ENCODE assay signal across 26 cellular contexts in the genomic region with DNA sequence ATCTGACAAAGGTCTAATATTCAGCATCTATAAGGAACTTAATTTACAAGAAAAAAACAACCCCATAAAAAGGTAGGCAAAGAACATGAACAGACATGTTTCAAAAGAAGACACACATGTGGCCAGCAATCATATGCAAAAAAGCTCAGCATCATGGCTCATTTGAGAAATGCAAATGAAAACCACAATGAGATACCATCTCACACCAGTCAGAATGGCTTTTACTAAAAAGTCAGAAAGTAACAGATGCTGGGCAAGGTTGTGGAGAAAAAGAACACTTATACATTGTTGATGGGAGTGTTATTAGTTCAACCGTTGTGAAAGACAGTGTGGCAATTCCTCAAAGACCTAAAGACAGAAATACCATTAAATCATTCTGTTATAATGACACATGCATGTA.
"Had no signal": no experiment of that assay in that cellular context is flagged by ENCODE, and none has a peak within 500 bp of the region (broad histone marks: within the 10 kb centered on the region; RNA-seq: fewer than 3 reads in every experiment).

No MANE protein-coding gene starts in this region.

- H3K4me1 Mint-ChIP-seq: activated CD4-positive, alpha-beta T cell treated with anti-CD3 and anti-CD28 coated beads for 36 hours; activated CD8-positive, alpha-beta memory T cell treated with anti-CD3 and anti-CD28 coated beads, Interleukin-2, amount 10 ng/mL, durations not matched to agents 7 days and 5 days; nephron had no signal

- H3K27ac ChIP-seq: breast epithelium, epithelial cell of prostate, esophagus squamous epithelium, hepatocyte, left ventricle myocardium inferior, neutrophil, right lobe of liver, thyroid gland, upper lobe of left lung had no signal

- H3K9me3 Mint-ChIP-seq: activated naive CD4-positive, alpha-beta T cell treated with anti-CD3 and anti-CD28 coated beads, Interleukin-2, amount 50 U/mL, for 72 hours; activated T-helper 2 cell treated with anti-CD3 and anti-CD28 coated beads, Interferon-gamma antibody, Interleukin-2, Interleukin-4, amounts not matched to agents 10 μg/mL and 5 μg/mL and 100 μg/mL, durations not matched to agents 14 hours and 24 hours and 36 hours; nephron; stimulated activated naive CD8-positive, alpha-beta T cell treated with anti-CD3 and anti-CD28 coated beads, Interleukin-15, Interleukin-2, amounts not matched to agents 100 ng/mL and 50 ng/mL, for 24 hours; T-helper 2 cell treated with Interferon-gamma antibody and Interleukin-4, amounts not matched to agents 5 μg/mL and 100 μg/mL, for 36 hours had no signal

- DNase-seq: activated CD4-positive, alpha-beta T cell treated with anti-CD3 and anti-CD28 coated beads for 36 hours; activated CD4-positive, CD25-positive, alpha-beta regulatory T cell; activated CD8-positive, alpha-beta memory T cell treated with anti-CD3 and anti-CD28 coated beads, Interleukin-2, amount 10 ng/mL, durations not matched to agents 7 days and 5 days; activated CD8-positive, alpha-beta T cell treated with anti-CD3 and anti-CD28 coated beads, Interleukin-2, amount 10 ng/mL, durations not matched to agents 7 days and 5 days; activated T-cell treated with anti-CD3 and anti-CD28 coated beads, Interleukin-2, amount 50 U/mL, for 48 hours; dermis blood vessel endothelial cell; effector CD4-positive, alpha-beta T cell; esophagus squamous epithelium; glutamatergic neuron; islet precursor cell; left ventricle myocardium inferior; right lobe of liver; stimulated activated CD4-positive, alpha-beta T cell treated with anti-CD3 and anti-CD28 coated beads, Interleukin-12 subunit alpha, Interleukin-12 subunit beta, amount 100 ng/mL, for 4 hours; stimulated activated CD4-positive, alpha-beta T cell treated with anti-CD3 and anti-CD28 coated beads, Interleukin-4, amount 100 ng/mL, for 1 hour; thyroid gland; upper lobe of left lung had no signal

- H3K4me3 Mint-ChIP-seq: activated CD4-positive, alpha-beta T cell treated with anti-CD3 and anti-CD28 coated beads for 36 hours; activated CD8-positive, alpha-beta memory T cell treated with anti-CD3 and anti-CD28 coated beads, Interleukin-2, amount 10 ng/mL, durations not matched to agents 7 days and 5 days; activated CD8-positive, alpha-beta T cell treated with anti-CD3 and anti-CD28 coated beads, Interleukin-2, amount 10 ng/mL, durations not matched to agents 7 days and 5 days; nephron; stimulated activated naive CD8-positive, alpha-beta T cell treated with anti-CD3 and anti-CD28 coated beads, Interleukin-15, Interleukin-2, amounts not matched to agents 100 ng/mL and 50 ng/mL, for 24 hours; T-helper 2 cell treated with Interferon-gamma antibody and Interleukin-4, amounts not matched to agents 5 μg/mL and 100 μg/mL, for 36 hours had no signal

- H3K27ac Mint-ChIP-seq: activated CD4-positive, alpha-beta T cell treated with anti-CD3 and anti-CD28 coated beads for 36 hours; activated CD8-positive, alpha-beta memory T cell treated with anti-CD3 and anti-CD28 coated beads, Interleukin-2, amount 10 ng/mL, durations not matched to agents 7 days and 5 days; activated CD8-positive, alpha-beta T cell treated with anti-CD3 and anti-CD28 coated beads, Interleukin-2, amount 10 ng/mL, durations not matched to agents 7 days and 5 days; activated T-helper 2 cell treated with anti-CD3 and anti-CD28 coated beads, Interferon-gamma antibody, Interleukin-2, Interleukin-4, amounts not matched to agents 10 μg/mL and 5 μg/mL and 100 μg/mL, durations not matched to agents 14 hours and 24 hours and 36 hours; nephron; progenitor cell of endocrine pancreas; stimulated activated naive CD8-positive, alpha-beta T cell treated with anti-CD3 and anti-CD28 coated beads, Interleukin-15, Interleukin-2, amounts not matched to agents 100 ng/mL and 50 ng/mL, for 24 hours; T-helper 2 cell treated with Interferon-gamma antibody and Interleukin-4, amounts not matched to agents 5 μg/mL and 100 μg/mL, for 36 hours had no signal

- H3K36me3 Mint-ChIP-seq: activated CD8-positive, alpha-beta memory T cell treated with anti-CD3 and anti-CD28 coated beads, Interleukin-2, amount 10 ng/mL, durations not matched to agents 7 days and 5 days; activated naive CD4-positive, alpha-beta T cell treated with anti-CD3 and anti-CD28 coated beads, Interleukin-2, amount 50 U/mL, for 72 hours had no signal

- ATAC-seq: activated CD4-positive, alpha-beta T cell treated with anti-CD3 and anti-CD28 coated beads for 36 hours; activated CD8-positive, alpha-beta memory T cell treated with anti-CD3 and anti-CD28 coated beads, Interleukin-2, amount 10 ng/mL, durations not matched to agents 7 days and 5 days; activated CD8-positive, alpha-beta T cell treated with anti-CD3 and anti-CD28 coated beads, Interleukin-2, amount 10 ng/mL, durations not matched to agents 7 days and 5 days; activated naive CD4-positive, alpha-beta T cell treated with anti-CD3 and anti-CD28 coated beads, Interleukin-2, amount 50 U/mL, for 72 hours; right lobe of liver had no signal

- H3K27me3 Mint-ChIP-seq: activated CD4-positive, alpha-beta T cell treated with anti-CD3 and anti-CD28 coated beads for 36 hours; activated CD8-positive, alpha-beta memory T cell treated with anti-CD3 and anti-CD28 coated beads, Interleukin-2, amount 10 ng/mL, durations not matched to agents 7 days and 5 days; progenitor cell of endocrine pancreas; stimulated activated naive CD8-positive, alpha-beta T cell treated with anti-CD3 and anti-CD28 coated beads, Interleukin-15, Interleukin-2, amounts not matched to agents 100 ng/mL and 50 ng/mL, for 24 hours had no signal

- H3K4me3 ChIP-seq: breast epithelium, esophagus squamous epithelium, hepatocyte, left ventricle myocardium inferior, right lobe of liver, thyroid gland, upper lobe of left lung had no signal
